ENCODE assay signal across 11 cellular contexts in genomic region chr6:165401092-165401491, GRCh38.
"Had no signal": no experiment of that assay in that cellular context is flagged by ENCODE, and none has a peak within 500 bp of the region (broad histone marks: within the 10 kb centered on the region; RNA-seq: fewer than 3 reads in every experiment).

No MANE protein-coding gene starts in this region.

- H3K4me2 ChIP-seq: GM23338 had no signal

- ATAC-seq: GM23338, HCT116 had no signal

- H3K9ac ChIP-seq: GM23248 had no signal

- H3K36me3 ChIP-seq: HAP-1 had no signal

- FAIRE-seq: H1, H54 had no signal

- H3K4me1 ChIP-seq: HAP-1 had no signal

- H3K9me3 ChIP-seq: HAP-1 had no signal

- H3K4me3 ChIP-seq: GM23248, GM23338, HAP-1 had no signal

- DNase-seq: GM23248, GOT3, H7, H9, HCEC 1CT, HFFc6 had no signal

- H3K27ac ChIP-seq: GM23248 had no signal

- H2AFZ ChIP-seq: GM23248, GM23338 had no signal
